ENCODE assay signal across 9 cellular contexts in genomic region chr4:158850800-158851644, GRCh38.
A peak's percentile ranks its signal among the peaks of the same experiment; 100 is the strongest.
DNase-seq lines count a peak whose midpoint lies in the region; ATAC-seq, FAIRE-seq and TF ChIP-seq lines count a peak whose summit lies in the region.
"Had no signal": no experiment of that assay in that cellular context is flagged by ENCODE, and none has a peak within 500 bp of the region (broad histone marks: within the 10 kb centered on the region; RNA-seq: fewer than 3 reads in every experiment).

No MANE protein-coding gene starts in this region.

- no peak overlapping the region for H3K27ac ChIP-seq in OCI-LY7 (ENCODE audit: low read depth, low read length, poor library complexity, severe bottlenecking)
- H3K27ac ChIP-seq in ovary: no peak overlapping the region

- FAIRE-seq in GM18507 (lab: Jason Lieb, UNC): peak; percentile 56

- H3K9me2 ChIP-seq in OCI-LY7 (ENCODE audit: insufficient read depth, low read length): no peaks in the 10 kb centered on the region

- TF ChIP-seq CTCF in OCI-LY7 (conservative IDR thresholded peaks at IDR 0.05; ENCODE audit: low read length): peak; percentile 89
- peak; percentile 47 for TF ChIP-seq CTCF in epithelial cell of esophagus (IDR thresholded peaks at IDR 0.05; ENCODE audit: insufficient read depth, low read depth, low read length, missing control alignments)
- peak in 2 of 3 donors; percentile 26 to 63 for TF ChIP-seq CTCF in ovary (IDR thresholded peaks at IDR 0.05)

- H3K4me1 ChIP-seq in OCI-LY7 (ENCODE audit: insufficient read depth, low read length, poor library complexity, severe bottlenecking): no peaks in the 10 kb centered on the region
- H3K4me1 ChIP-seq in ovary (ENCODE audit: insufficient read depth): no peaks in the 10 kb centered on the region

- TF ChIP-seq POLR2A in ovary (IDR thresholded peaks at IDR 0.05): no peak

- no peaks in the 10 kb centered on the region for H3K36me3 ChIP-seq in OCI-LY7 (ENCODE audit: insufficient read depth, low read length)
- no peaks in the 10 kb centered on the region for H3K36me3 ChIP-seq in ovary
- H3K36me3 ChIP-seq: HAP-1 had no signal

- no peak for TF ChIP-seq EP300 in ovary (IDR thresholded peaks at IDR 0.05)

- intact Hi-C loops in OCI-LY7 (cut with micrococcal nuclease; ENCODE audit: unreplicated experiment): loop anchor here (2.0 to 5.0 kb wide), 2 partner anchors 120 to 594 kb away; no protein-coding TSS in a partner anchor
- intact Hi-C loops in ovary (cut with DNase I): loop anchor here in 3 of 4 donors (5.0 to 10.0 kb wide), 5 partner anchors 119 to 354 kb away; partner anchors contain the start of gene PPID (in 1 of the 3)

- CTCF ChIA-PET in OCI-LY7 (lab: Charles Lee; ENCODE audit: unreplicated experiment): no interaction called here

- POLR2A ChIA-PET in OCI-LY7 (lab: Charles Lee): interaction anchor here (1.0 to 1.4 kb wide), 2 partner anchors 16 to 197 kb away, joined by 3 read pairs; no protein-coding TSS in a partner anchor

- H2AFZ ChIP-seq in OCI-LY7 (ENCODE audit: low read length): no peak overlapping the region

- no peaks in the 10 kb centered on the region for H3K9me3 ChIP-seq in OCI-LY7 (ENCODE audit: low read length)
- H3K9me3 ChIP-seq in ovary: no peaks in the 10 kb centered on the region
- H3K9me3 ChIP-seq: HAP-1 had no signal

- in situ Hi-C loops in ACHN (cut with HindIII; ENCODE audit: low pct_ligation_motif_present, low pct_unique_long_range_greater_than_20kb, low sequenced_read_pairs): loop anchor here (25.0 kb wide), 1 partner anchor 336 kb away; no protein-coding TSS in a partner anchor

- ATAC-seq in HG03521 (IDR thresholded peaks at IDR 0.05; ENCODE audit: unreplicated experiment) (no peak), HG02970 (IDR thresholded peaks at IDR 0.05; ENCODE audit: low FRiP score, unreplicated experiment) (no peak), HG03378 (IDR thresholded peaks at IDR 0.05; ENCODE audit: unreplicated experiment) (no peak)

- 66 to 69% (median 68%) methylated on average over 7 of the region's 7 CpGs for WGBS in ovary, 3 donors

- BruUV-seq in OCI-LY7 (replicated peaks; lab: Mats Ljungman, UMichigan): no TSS peak

- no peaks in the 10 kb centered on the region for H4K20me1 ChIP-seq in OCI-LY7 (ENCODE audit: insufficient read depth, low read length)

- no peaks in the 10 kb centered on the region for H3K27me3 ChIP-seq in ovary

- H3K4me3 ChIP-seq in OCI-LY7 (ENCODE audit: low read depth, low read length, poor library complexity, severe bottlenecking) (no peak overlapping the region), epithelial cell of esophagus (ENCODE audit: low read length) (no peak overlapping the region), ovary (no peak overlapping the region)
- H3K4me3 ChIP-seq: HAP-1 had no signal

- no peaks in the 10 kb centered on the region for H3K79me2 ChIP-seq in OCI-LY7 (ENCODE audit: insufficient read depth, low read depth, low read length)

- DNase-seq in ACHN: peak; percentile 44
- no peak for DNase-seq in GM18507 (ENCODE audit: extremely low spot score, insufficient read length, low read depth)
- peak; percentile 25 for DNase-seq in OCI-LY7 (ENCODE audit: low spot score)
- DNase-seq in epithelial cell of esophagus (ENCODE audit: low read depth): peak; percentile 49
- DNase-seq in ovary: no peak

- H3K4me2 ChIP-seq in OCI-LY7 (ENCODE audit: low read length): no peak overlapping the region

Comparison
In these comparisons a context has a peak if more than half of its experiments do, and no peak if none do; other contexts are left out.
1. DNase-seq: peak in ACHN (single experiment), OCI-LY7 (single experiment) and epithelial cell of esophagus (single experiment); none in GM18507 (single experiment) and ovary (0 of 5).
2. Peak in every context shown above with its lines, with median percentiles within 50 percentile points of each other: CTCF ChIP-seq.